ENCODE assay signal across 1 cellular context in genomic region chrX:152129069-152129844, GRCh38.
TF ChIP-seq lines count a peak whose summit lies in the region.
"Not testable (repeated sequence)": the region's sequence is repeated elsewhere in the genome, so short reads cannot be mapped to it uniquely, and the experiment has no call there.

No MANE protein-coding gene starts in this region.

TF ChIP-seq in K562, 482 proteins besides CTCF, POLR2A, EP300 and RAD21 (continued from another document):
- TF ChIP-seq ZBTB12 (CRISPR knock-in tag; IDR thresholded peaks at IDR 0.05) (0 out of 2 replicates have a peak, but pooled peaks have one; percentile 32), ATF3 (IDR thresholded peaks at IDR 0.05) (peak; percentile 89), HDAC8 (tag; IDR thresholded peaks at IDR 0.05) (peak; percentile 78; the same call in 1 of the 2 replicates), ATF7 (IDR thresholded peaks at IDR 0.05) (peak; percentile 17; the same call in 1 of the 2 replicates), RNF2 (IDR thresholded peaks at IDR 0.05) (0 out of 2 replicates have a peak, but pooled peaks have one; percentile 36), PYGO2 (tag; IDR thresholded peaks at IDR 0.05) (peak; percentile 63; the same call in 1 of the 2 replicates), ZNF24 (IDR thresholded peaks at IDR 0.05) (peak; percentile 99), RCOR1 (IDR thresholded peaks at IDR 0.05; ENCODE audit: borderline replicate concordance in 1 of 2, low read depth in 2 of 2, low read length in 2 of 2) (peak in 1 of 2 experiments; percentile 53; a peak in 1 of 4 replicates), KLF6 (CRISPR knock-in tag; IDR thresholded peaks at IDR 0.05; ENCODE audit: borderline replicate concordance) (peak; percentile 43; the same call in 1 of the 2 replicates), TAF7 (tag; IDR thresholded peaks at IDR 0.05) (0 out of 2 replicates have a peak, but pooled peaks have one; percentile 28), MYC (CRISPR knock-in tag; IDR thresholded peaks at IDR 0.05; ENCODE audit: borderline replicate concordance, low read depth) (peak; percentile 58; the same call in 1 of the 2 replicates), SMARCC2 (IDR thresholded peaks at IDR 0.05; ENCODE audit: low read depth) (peak; percentile 55; the same call in 1 of the 2 replicates), FOS (IDR thresholded peaks at IDR 0.05; ENCODE audit: extremely low read depth, insufficient read length) (peak; percentile 13), CEBPB (tag; IDR thresholded peaks at IDR 0.05) (0 out of 2 replicates have a peak, but pooled peaks have one; percentile 12), SRF (CRISPR knock-in tag; IDR thresholded peaks at IDR 0.05) (peak in 1 of 2 experiments; percentile 35; a peak in 1 of 4 replicates), NR2C1 (tag; IDR thresholded peaks at IDR 0.05) (peak; percentile 69), DMBX1 (CRISPR knock-in tag; IDR thresholded peaks at IDR 0.05; ENCODE audit: borderline replicate concordance) (peak; percentile 93), PTRF (tag; IDR thresholded peaks at IDR 0.05) (peak; percentile 72), ILK (tag; IDR thresholded peaks at IDR 0.05; ENCODE audit: borderline replicate concordance, low read depth) (peak; percentile 79; the same call in 1 of the 2 replicates), SOX6 (IDR thresholded peaks at IDR 0.05) (peak; percentile 25; the same call in 1 of the 2 replicates)
- not testable (repeated sequence) for TF ChIP-seq ATF3 (CRISPR knock-in tag; conservative IDR thresholded peaks at IDR 0.05); MYC (IDR thresholded peaks at IDR 0.05; ENCODE audit: low read depth, low read length); NR2C1 (IDR thresholded peaks at IDR 0.05)
